ENCODE assay signal across 8 cellular contexts in genomic region chr4:1721003-1721665, GRCh38. TPM values are rescaled to one million over a fixed set of nuclear protein-coding genes. Genes with fewer than 3 reads are reported as not detected.
DNase-seq lines count a peak whose midpoint lies in the region; ATAC-seq and TF ChIP-seq lines count a peak whose summit lies in the region.

TSS of gene TACC3 (plus strand) at chr4:1721521. CDS start at chr4:1723422, 1,901 bp downstream.
TSS of gene TMEM129 (minus strand) at chr4:1721323. CDS start at chr4:1720837, 486 bp downstream.

- TF ChIP-seq EP300 in Ishikawa (IDR thresholded peaks at IDR 0.05; ENCODE audit: borderline replicate concordance) = no peak

- H3K27me3 ChIP-seq in mononuclear cell (ENCODE audit: insufficient read depth, low read length) = no peaks in the 10 kb centered on the region

- no peak for TF ChIP-seq RAD21 in Ishikawa (IDR thresholded peaks at IDR 0.05; ENCODE audit: low read depth)

- no peak for TF ChIP-seq CTCF in epithelial cell of esophagus (IDR thresholded peaks at IDR 0.05; ENCODE audit: insufficient read depth, low read depth, low read length, missing control alignments)

- no peaks in the 10 kb centered on the region for H3K9me3 ChIP-seq in mononuclear cell (ENCODE audit: low read depth, low read length)

- ATAC-seq in GM21619 (IDR thresholded peaks at IDR 0.05; ENCODE audit: unreplicated experiment) = peak; percentile 79

- H3K4me3 ChIP-seq in epithelial cell of esophagus (ENCODE audit: low read length) (peak within 1 kb of the TSS; percentile 80), mononuclear cell (ENCODE audit: low read length) (peak within 1 kb of the TSS; percentile 54)

- peak; percentile 75 for DNase-seq in DMS153 treated with DMSO at 0.1 percent for 48 hours (lab: John Stamatoyannopoulos, UW; ENCODE audit: unreplicated experiment)
- peak; percentile 33 for DNase-seq in OCI-M2 (lab: John Stamatoyannopoulos, UW; ENCODE audit: unreplicated experiment)
- DNase-seq in activated T-cell treated with anti-CD3 and anti-CD28 coated beads for 4 hours = peak; percentile 87
- DNase-seq in epithelial cell of esophagus (ENCODE audit: low read depth) = peak; percentile 99
- peak; percentile 71 to 88 for DNase-seq in stimulated activated CD8-positive, alpha-beta memory T cell treated with anti-CD3 and anti-CD28 coated beads, Interleukin-4, amount 100 ng/mL, for 1 hour (ENCODE audit: low read depth in 2 of 2, low spot score in 1 of 2)

- peaks cover 76% of the 10 kb centered on the region for H3K4me1 ChIP-seq in mononuclear cell (ENCODE audit: insufficient read depth, low read length)

TF ChIP-seq in Ishikawa, 13 proteins besides CTCF, POLR2A, EP300 and RAD21:
- TF ChIP-seq FOXM1 (IDR thresholded peaks at IDR 0.05; ENCODE audit: borderline replicate concordance, low read depth) = 0 out of 2 replicates have a peak, but pooled peaks have one; percentile 59
- no peak; the same call in none of the 2 replicates for TF ChIP-seq NFIC (IDR thresholded peaks at IDR 0.05)
- TF ChIP-seq CEBPB (IDR thresholded peaks at IDR 0.05) = 0 out of 2 replicates have a peak, but pooled peaks have one; percentile 3
- 0 out of 2 replicates have a peak, but pooled peaks have one; percentile 26 for TF ChIP-seq ZBTB7A (IDR thresholded peaks at IDR 0.05; ENCODE audit: low read depth)
- TF ChIP-seq MAX (IDR thresholded peaks at IDR 0.05) = peak; percentile 54
- TF ChIP-seq TEAD4 (IDR thresholded peaks at IDR 0.05) = no peak
- peak; percentile 85 for TF ChIP-seq YY1 (IDR thresholded peaks at IDR 0.05; ENCODE audit: low read depth)
- TF ChIP-seq CREB1 (IDR thresholded peaks at IDR 0.05; ENCODE audit: low read depth) = peak; percentile 59
- TF ChIP-seq REST (IDR thresholded peaks at IDR 0.05; ENCODE audit: low read depth) = no peak
- peak; percentile 46 for TF ChIP-seq TAF1 (IDR thresholded peaks at IDR 0.05; ENCODE audit: low read depth)
- TF ChIP-seq EGR1 (IDR thresholded peaks at IDR 0.05) = no peak
- TF ChIP-seq TCF12 (IDR thresholded peaks at IDR 0.05; ENCODE audit: low read depth) = peak; percentile 35; the same call in 1 of the 2 replicates
- TF ChIP-seq USF1 (IDR thresholded peaks at IDR 0.05) = peak; percentile 46

RNA-seq across cellular contexts. Expression of gene TACC3, which starts in this region (rescaled TPM):
- 27.0 TPM for total RNA-seq in mononuclear cell

RNA-seq across cellular contexts. Expression of gene TMEM129, which starts in this region (rescaled TPM):
- total RNA-seq in mononuclear cell = 12.1 TPM

Comparison
In these comparisons a context has a peak if more than half of its experiments do, and no peak if none do; other contexts are left out.
1. Peak in every context shown above with its lines: DNase-seq, ATAC-seq and H3K4me3 ChIP-seq.
2. DNase-seq: peak in every context shown above with its lines; median percentile 99 in epithelial cell of esophagus; 87 in activated T-cell treated with anti-CD3 and anti-CD28 coated beads for 4 hours; 80 in stimulated activated CD8-positive, alpha-beta memory T cell treated with anti-CD3 and anti-CD28 coated beads, Interleukin-4, amount 100 ng/mL, for 1 hour; 75 in DMS153 treated with DMSO at 0.1 percent for 48 hours; 33 in OCI-M2.